ENCODE assay signal across 21 cellular contexts in genomic region chr3:47337656-47338055, GRCh38. TPM values are rescaled to one million over a fixed set of nuclear protein-coding genes. Genes with fewer than 3 reads are reported as not detected.
A peak's percentile ranks its signal among the peaks of the same experiment; 100 is the strongest.
DNase-seq lines count a peak whose midpoint lies in the region; ATAC-seq, FAIRE-seq and TF ChIP-seq lines count a peak whose summit lies in the region.
"Had no signal": no experiment of that assay in that cellular context is flagged by ENCODE, and none has a peak within 500 bp of the region (broad histone marks: within the 10 kb centered on the region; RNA-seq: fewer than 3 reads in every experiment).

No MANE protein-coding gene starts in this region.

- H3K27ac Mint-ChIP-seq in activated CD8-positive, alpha-beta T cell treated with anti-CD3 and anti-CD28 coated beads for 36 hours: peak overlapping the region; percentile 1
- no peak overlapping the region for H3K27ac Mint-ChIP-seq in activated CD8-positive, alpha-beta T cell treated with anti-CD3 and anti-CD28 coated beads, Interleukin-2, amount 10 ng/mL, durations not matched to agents 7 days and 5 days
- H3K27ac Mint-ChIP-seq: CD14-positive monocyte had no signal

- intact Hi-C loops in activated CD8-positive, alpha-beta T cell treated with anti-CD3 and anti-CD28 coated beads for 36 hours (cut with micrococcal nuclease): no loop called here

- peaks cover 46% of the 10 kb centered on the region for H3K36me3 Mint-ChIP-seq in activated CD8-positive, alpha-beta T cell treated with anti-CD3 and anti-CD28 coated beads for 36 hours (ENCODE audit: low read depth)
- H3K36me3 Mint-ChIP-seq in activated CD8-positive, alpha-beta T cell treated with anti-CD3 and anti-CD28 coated beads, Interleukin-2, amount 10 ng/mL, durations not matched to agents 7 days and 5 days (ENCODE audit: low read depth): peaks cover 51% of the 10 kb centered on the region

- no peak for FAIRE-seq in RCC 7860 (lab: Jason Lieb, UNC)
- FAIRE-seq: GM18507, H54 had no signal

- no peaks in the 10 kb centered on the region for H3K27me3 Mint-ChIP-seq in activated CD8-positive, alpha-beta T cell treated with anti-CD3 and anti-CD28 coated beads for 36 hours
- no peaks in the 10 kb centered on the region for H3K27me3 Mint-ChIP-seq in activated CD8-positive, alpha-beta T cell treated with anti-CD3 and anti-CD28 coated beads, Interleukin-2, amount 10 ng/mL, durations not matched to agents 7 days and 5 days (ENCODE audit: low read depth)

- no peaks in the 10 kb centered on the region for H3K9me3 Mint-ChIP-seq in activated CD8-positive, alpha-beta T cell treated with anti-CD3 and anti-CD28 coated beads for 36 hours
- H3K9me3 Mint-ChIP-seq in activated CD8-positive, alpha-beta T cell treated with anti-CD3 and anti-CD28 coated beads, Interleukin-2, amount 10 ng/mL, durations not matched to agents 7 days and 5 days (ENCODE audit: insufficient read depth): no peaks in the 10 kb centered on the region
- H3K9me3 Mint-ChIP-seq: CD14-positive monocyte had no signal

- no peak for DNase-seq in activated CD8-positive, alpha-beta T cell treated with anti-CD3 and anti-CD28 coated beads for 36 hours
- DNase-seq in activated CD8-positive, alpha-beta T cell treated with anti-CD3 and anti-CD28 coated beads, Interleukin-2, amount 10 ng/mL, durations not matched to agents 7 days and 5 days: no peak
- DNase-seq in RKO (ENCODE audit: low spot score): peak; percentile 26
- peak; percentile 29 for DNase-seq in dermis blood vessel endothelial cell
- DNase-seq in myocyte (ENCODE audit: low read depth): peak; percentile 62
- DNase-seq in RCC 7860 (ENCODE audit: low spot score): no peak
- DNase-seq in NCI-H2081 treated with DMSO at 0.1 percent for 48 hours (lab: John Stamatoyannopoulos, UW): no peak
- no peak for DNase-seq in NK-92 (lab: John Stamatoyannopoulos, UW; ENCODE audit: unreplicated experiment)
- DNase-seq: 8988T, ACHN, BE2C, NCI-H1092 treated with DMSO at 0.1 percent for 48 hours, NCI-H1436, NCI-H187, NCI-H446 treated with DMSO at 0.1 percent for 48 hours, NCI-H526, SIG-M5, SK-N-SH had no signal

- CTCF ChIA-PET in activated CD8-positive, alpha-beta T cell treated with anti-CD3 and anti-CD28 coated beads for 36 hours (lab: Charles Lee): interaction anchor here (1.4 kb wide), 1 partner anchor 13 kb away, joined by 6 read pairs; no protein-coding TSS in a partner anchor
- CTCF ChIA-PET in activated CD8-positive, alpha-beta T cell treated with anti-CD3 and anti-CD28 coated beads, Interleukin-2, amount 10 ng/mL, durations not matched to agents 7 days and 5 days (lab: Charles Lee): no interaction called here

- no peak for ATAC-seq in activated CD8-positive, alpha-beta T cell treated with anti-CD3 and anti-CD28 coated beads for 36 hours
- no peak for ATAC-seq in activated CD8-positive, alpha-beta T cell treated with anti-CD3 and anti-CD28 coated beads, Interleukin-2, amount 10 ng/mL, durations not matched to agents 7 days and 5 days

- POLR2A ChIA-PET in activated CD8-positive, alpha-beta T cell treated with anti-CD3 and anti-CD28 coated beads for 36 hours (lab: Charles Lee): no interaction called here
- POLR2A ChIA-PET in activated CD8-positive, alpha-beta T cell treated with anti-CD3 and anti-CD28 coated beads, Interleukin-2, amount 10 ng/mL, durations not matched to agents 7 days and 5 days (lab: Charles Lee): no interaction called here

- no peaks in the 10 kb centered on the region for H3K4me1 Mint-ChIP-seq in activated CD8-positive, alpha-beta T cell treated with anti-CD3 and anti-CD28 coated beads for 36 hours (ENCODE audit: low read depth)
- no peaks in the 10 kb centered on the region for H3K4me1 Mint-ChIP-seq in activated CD8-positive, alpha-beta T cell treated with anti-CD3 and anti-CD28 coated beads, Interleukin-2, amount 10 ng/mL, durations not matched to agents 7 days and 5 days (ENCODE audit: low read depth)
- H3K4me1 Mint-ChIP-seq: CD14-positive monocyte had no signal

- no peak overlapping the region for H3K4me3 Mint-ChIP-seq in activated CD8-positive, alpha-beta T cell treated with anti-CD3 and anti-CD28 coated beads for 36 hours
- H3K4me3 Mint-ChIP-seq in activated CD8-positive, alpha-beta T cell treated with anti-CD3 and anti-CD28 coated beads, Interleukin-2, amount 10 ng/mL, durations not matched to agents 7 days and 5 days: no peak overlapping the region
- H3K4me3 Mint-ChIP-seq: CD14-positive monocyte had no signal

- no peak for TF ChIP-seq CTCF in activated CD8-positive, alpha-beta T cell treated with anti-CD3 and anti-CD28 coated beads for 36 hours (IDR thresholded peaks at IDR 0.05)

RNA-seq across cellular contexts. Expression of gene PTPN23, which starts 43.2 kb away (rescaled TPM):
- total RNA-seq in activated CD8-positive, alpha-beta T cell treated with anti-CD3 and anti-CD28 coated beads for 36 hours: 10 to 100 TPM; 20.7 to 22.6 TPM
- total RNA-seq in activated CD8-positive, alpha-beta T cell treated with anti-CD3 and anti-CD28 coated beads, Interleukin-2, amount 10 ng/mL, durations not matched to agents 7 days and 5 days: 10 to 100 TPM; 31.0 to 33.2 TPM
- 21.4 and 41.4 TPM in 2 replicates for total RNA-seq in dermis blood vessel endothelial cell
- total RNA-seq in myocyte: 19.0 and 19.6 TPM in 2 replicates
- 41.7 TPM for polyA plus RNA-seq in myocyte (2012)

RNA-seq across cellular contexts. Expression of gene KLHL18, which starts 54.9 kb away (rescaled TPM):
- total RNA-seq in activated CD8-positive, alpha-beta T cell treated with anti-CD3 and anti-CD28 coated beads for 36 hours: 10 to 100 TPM; 28.8 to 32.6 TPM
- total RNA-seq in activated CD8-positive, alpha-beta T cell treated with anti-CD3 and anti-CD28 coated beads, Interleukin-2, amount 10 ng/mL, durations not matched to agents 7 days and 5 days: 10 to 100 TPM; 29.8 to 32.5 TPM
- total RNA-seq in dermis blood vessel endothelial cell (31.1 and 40.2 TPM in 2 replicates), myocyte (32.7 and 53.1 TPM in 2 replicates)
- polyA plus RNA-seq in myocyte (2012): 42.8 TPM

RNA-seq across cellular contexts. Expression of gene KIF9, which starts 55.1 kb away (rescaled TPM):
- 1 to 10 TPM; 8.3 to 8.8 TPM for total RNA-seq in activated CD8-positive, alpha-beta T cell treated with anti-CD3 and anti-CD28 coated beads for 36 hours
- 1 to 10 TPM; 8.2 to 8.3 TPM for total RNA-seq in activated CD8-positive, alpha-beta T cell treated with anti-CD3 and anti-CD28 coated beads, Interleukin-2, amount 10 ng/mL, durations not matched to agents 7 days and 5 days
- total RNA-seq in dermis blood vessel endothelial cell: 10.0 and 11.2 TPM in 2 replicates
- total RNA-seq in myocyte: 6.9 and 8.9 TPM in 2 replicates
- polyA plus RNA-seq in myocyte (2012): 14.6 TPM

Comparison
In these comparisons a context has a peak if more than half of its experiments do, and no peak if none do; other contexts are left out.
1. DNase-seq: peak in RKO (single experiment), dermis blood vessel endothelial cell (single experiment) and myocyte (single experiment); none in activated CD8-positive, alpha-beta T cell treated with anti-CD3 and anti-CD28 coated beads for 36 hours (single experiment), activated CD8-positive, alpha-beta T cell treated with anti-CD3 and anti-CD28 coated beads, Interleukin-2, amount 10 ng/mL, durations not matched to agents 7 days and 5 days (single experiment), RCC 7860 (single experiment), NCI-H2081 treated with DMSO at 0.1 percent for 48 hours (single experiment) and NK-92 (single experiment).